8 cellular contexts compared by ENCODE assay signal in genomic region chr3:163056874-163057497, GRCh38.
A peak's percentile ranks its signal among the peaks of the same experiment; 100 is the strongest.
DNase-seq lines count a peak whose midpoint lies in the region; FAIRE-seq and TF ChIP-seq lines count a peak whose summit lies in the region.

No MANE protein-coding gene starts in this region.

- FAIRE-seq in bronchial epithelial cell (lab: Jason Lieb, UNC): no peak

- no peaks in the 10 kb centered on the region for H3K9me3 ChIP-seq in HEK293 (ENCODE audit: control insufficient read depth, insufficient read depth, low read depth, low read length)
- H3K9me3 ChIP-seq in effector memory CD4-positive, alpha-beta T cell (ENCODE audit: control insufficient read depth, low read length): no peaks in the 10 kb centered on the region

- no peaks in the 10 kb centered on the region for H3K36me3 Mint-ChIP-seq in mesothelial cell of epicardium

- H3K4me1 ChIP-seq in HEK293 (ENCODE audit: control insufficient read depth, insufficient read depth, low read length): no peaks in the 10 kb centered on the region
- no peaks in the 10 kb centered on the region for H3K4me1 ChIP-seq in effector memory CD4-positive, alpha-beta T cell (ENCODE audit: control insufficient read depth, insufficient read depth, low read length, poor library complexity, severe bottlenecking)

- H3K27ac ChIP-seq in HEK293 (ENCODE audit: extremely low read depth, low read depth, low read length): no peak overlapping the region
- H3K27ac ChIP-seq in effector memory CD4-positive, alpha-beta T cell (ENCODE audit: insufficient read depth, low read length, poor library complexity, severe bottlenecking): no peak overlapping the region

- H3K27me3 ChIP-seq in bronchial epithelial cell (ENCODE audit: control insufficient read depth, insufficient read depth, low read length): no peaks in the 10 kb centered on the region
- no peaks in the 10 kb centered on the region for H3K27me3 ChIP-seq in effector memory CD4-positive, alpha-beta T cell (replicated peaks; ENCODE audit: control insufficient read depth, insufficient read depth, low read length, poor library complexity, severe bottlenecking)

- H3K36me3 ChIP-seq in HEK293 (ENCODE audit: control insufficient read depth in 2 of 2, insufficient read depth in 1 of 2, low read length in 2 of 2): no peaks in the 10 kb centered on the region
- no peaks in the 10 kb centered on the region for H3K36me3 ChIP-seq in bronchial epithelial cell (ENCODE audit: control insufficient read depth, insufficient read depth, low read length)
- no peaks in the 10 kb centered on the region for H3K36me3 ChIP-seq in effector memory CD4-positive, alpha-beta T cell (ENCODE audit: control insufficient read depth, insufficient read depth, low read length)

- DNase-seq in SIG-M5 treated with dmso at 0.1 percent for 504 hours (lab: John Stamatoyannopoulos, UW; ENCODE audit: unreplicated experiment) (peak; percentile 59), SIG-M5 (lab: John Stamatoyannopoulos, UW) (no peak), NCI-H446 treated with DMSO at 0.1 percent for 48 hours (lab: John Stamatoyannopoulos, UW) (peak; percentile 7), bronchial epithelial cell (ENCODE audit: low read depth) (peak; percentile 32), mesothelial cell of epicardium (ENCODE audit: low spot score in 2 of 2, unreplicated experiment in 2 of 2) (peak in 1 of 2 experiments; percentile 46), mesenteric fat pad (ENCODE audit: low spot score) (no peak)
- DNase-seq in effector memory CD4-positive, alpha-beta T cell: no peak

- no peak overlapping the region for H3K4me3 Mint-ChIP-seq in mesothelial cell of epicardium

- no peak overlapping the region for H3K27ac Mint-ChIP-seq in mesothelial cell of epicardium

- H3K9me3 Mint-ChIP-seq in mesothelial cell of epicardium: no peaks in the 10 kb centered on the region

- POLR2A ChIA-PET in HEK293 (lab: Yijun Ruan, JAX): no interaction called here

- CTCF ChIA-PET in HEK293 (lab: Yijun Ruan, JAX): interaction anchor here (0.7 to 1.6 kb wide), 11 partner anchors 9 to 433 kb away, joined by 3 to 9 read pairs (median 3); no protein-coding TSS in a partner anchor

- H3K4me1 Mint-ChIP-seq in mesothelial cell of epicardium: peaks cover 5% of the 10 kb centered on the region

- TF ChIP-seq CTCF in HEK293 (tag by site-specific recombination; IDR thresholded peaks at IDR 0.05) (no peak), bronchial epithelial cell (IDR thresholded peaks at IDR 0.05; ENCODE audit: insufficient read depth, low read length, severe bottlenecking) (peak; percentile 53), mesothelial cell of epicardium (IDR thresholded peaks at IDR 0.05; ENCODE audit: unreplicated experiment) (peak; percentile 85)

- H3K4me3 ChIP-seq in HEK293 (ENCODE audit: low read depth, low read length) (no peak overlapping the region), bronchial epithelial cell (ENCODE audit: low read depth, low read length) (no peak overlapping the region)
- no peak overlapping the region for H3K4me3 ChIP-seq in effector memory CD4-positive, alpha-beta T cell (ENCODE audit: insufficient read depth, low read depth, low read length, poor library complexity, severe bottlenecking)

- no peaks in the 10 kb centered on the region for H3K27me3 Mint-ChIP-seq in mesothelial cell of epicardium (ENCODE audit: low read depth)

TF ChIP-seq in HEK293, 187 proteins besides CTCF, POLR2A, EP300 and RAD21:
- TF ChIP-seq ZNF48 (tag by site-specific recombination; IDR thresholded peaks at IDR 0.05) (no peak), ZNF184 (tag by site-specific recombination; IDR thresholded peaks at IDR 0.05) (no peak), ZNF837 (tag by site-specific recombination; IDR thresholded peaks at IDR 0.05) (no peak), ZNF654 (tag by site-specific recombination; IDR thresholded peaks at IDR 0.05; ENCODE audit: low read depth) (peak; percentile 49)

Comparison
In these comparisons a context has a peak if more than half of its experiments do, and no peak if none do; other contexts are left out.
1. DNase-seq: peak in SIG-M5 treated with dmso at 0.1 percent for 504 hours (single experiment), NCI-H446 treated with DMSO at 0.1 percent for 48 hours (single experiment) and bronchial epithelial cell (single experiment); none in SIG-M5 (single experiment), mesenteric fat pad (single experiment) and effector memory CD4-positive, alpha-beta T cell (0 of 3).